In genomic region chr3:120404876-120405275, GRCh38 we compare ENCODE assay signal across 15 cellular contexts.
"Had no signal": no experiment of that assay in that cellular context is flagged by ENCODE, and none has a peak within 500 bp of the region (broad histone marks: within the 10 kb centered on the region; RNA-seq: fewer than 3 reads in every experiment).

No MANE protein-coding gene starts in this region.

- H3K4me3 Mint-ChIP-seq: activated naive CD8-positive, alpha-beta T cell; activated T-cell treated with anti-CD3 and anti-CD28 coated beads, Interleukin-2, amount 50 U/mL, for 4 hours; T-helper 2 cell treated with Interferon-gamma antibody and Interleukin-4, amounts not matched to agents 5 μg/mL and 100 μg/mL, for 36 hours had no signal

- DNase-seq: activated CD4-positive, alpha-beta T cell treated with anti-CD3 and anti-CD28 coated beads, Interleukin-2, amount 50 U/mL, for 48 hours; activated CD4-positive, CD25-positive, alpha-beta regulatory T cell treated with anti-CD3 and anti-CD28 coated beads, Interleukin-2, amount 50 U/mL, for 72 hours; activated gamma-delta T cell; activated T-cell treated with anti-CD3 and anti-CD28 coated beads, Interleukin-2, amount 50 U/mL, for 4 hours; aorta; central memory CD4-positive, alpha-beta T cell; effector memory CD4-positive, alpha-beta T cell; hippocampal formation; stimulated activated CD4-positive, alpha-beta T cell treated with anti-CD3 and anti-CD28 coated beads, Interleukin-4, amount 100 ng/mL, for 4 hours; SW 1271; tibial artery had no signal

- H3K9me3 Mint-ChIP-seq: activated T-cell treated with anti-CD3 and anti-CD28 coated beads, Interleukin-2, amount 50 U/mL, for 4 hours; T-helper 2 cell treated with Interferon-gamma antibody and Interleukin-4, amounts not matched to agents 5 μg/mL and 100 μg/mL, for 36 hours had no signal

- ATAC-seq: activated T-cell treated with anti-CD3 and anti-CD28 coated beads, Interleukin-2, amount 50 U/mL, for 4 hours had no signal

- H3K4me1 ChIP-seq: tibial artery had no signal

- H3K27me3 ChIP-seq: tibial artery had no signal

- H3K9me3 ChIP-seq: tibial artery had no signal

- H3K27ac ChIP-seq: epithelial cell of prostate, skin epidermis, tibial artery had no signal

- H3K36me3 Mint-ChIP-seq: activated naive CD8-positive, alpha-beta T cell had no signal

- H3K27me3 Mint-ChIP-seq: activated naive CD8-positive, alpha-beta T cell had no signal

- H3K27ac Mint-ChIP-seq: activated naive CD8-positive, alpha-beta T cell; T-helper 2 cell treated with Interferon-gamma antibody and Interleukin-4, amounts not matched to agents 5 μg/mL and 100 μg/mL, for 36 hours had no signal

- H3K4me3 ChIP-seq: skin epidermis, tibial artery had no signal
